In the genomic region with DNA sequence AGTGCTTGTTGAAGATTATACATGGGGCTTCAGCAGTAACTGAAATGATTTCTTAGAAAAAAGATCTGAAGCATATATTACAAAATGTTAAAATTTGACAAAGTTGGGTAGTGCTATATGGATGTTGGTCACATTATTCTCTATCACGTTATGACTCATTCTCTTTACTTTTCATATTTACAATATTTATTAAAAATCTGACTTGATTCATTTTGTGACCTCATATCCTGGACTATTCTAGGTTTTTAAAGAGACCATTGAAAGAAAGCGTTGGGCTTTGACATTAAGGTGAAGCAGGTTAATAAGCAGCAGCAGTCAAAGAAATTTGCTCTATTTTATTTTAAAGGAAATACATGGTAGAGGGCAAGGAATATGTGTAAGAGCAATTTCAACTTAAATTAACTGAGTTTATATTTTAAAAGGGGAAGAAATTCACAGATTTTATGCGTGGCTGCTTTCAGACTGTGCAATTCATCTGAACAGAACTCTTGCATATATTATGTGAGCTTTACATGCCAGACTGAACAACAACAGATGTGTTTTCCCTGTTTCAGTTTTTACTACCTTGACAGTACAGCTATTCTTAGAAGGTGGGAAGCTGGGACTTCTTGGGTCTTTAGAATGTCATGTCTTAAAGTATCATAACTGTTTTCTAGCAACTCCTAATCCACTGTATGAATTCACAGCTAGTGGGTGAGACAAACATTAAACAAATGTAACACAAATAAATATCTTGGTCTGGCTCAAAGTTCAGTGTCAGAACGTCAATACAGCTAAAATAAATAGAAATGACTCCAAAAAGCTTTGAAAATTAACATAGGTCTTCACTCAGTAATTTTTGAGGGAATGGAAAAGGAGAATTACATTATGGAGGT, we compare ENCODE assay signal across 1 cellular context.
TF ChIP-seq lines count a peak whose summit lies in the region.

No MANE protein-coding gene starts in this region.

TF ChIP-seq in HepG2, 621 proteins besides CTCF, POLR2A, EP300 and RAD21 (continued from another document and continues in another):
- TF ChIP-seq, protein P1, sequence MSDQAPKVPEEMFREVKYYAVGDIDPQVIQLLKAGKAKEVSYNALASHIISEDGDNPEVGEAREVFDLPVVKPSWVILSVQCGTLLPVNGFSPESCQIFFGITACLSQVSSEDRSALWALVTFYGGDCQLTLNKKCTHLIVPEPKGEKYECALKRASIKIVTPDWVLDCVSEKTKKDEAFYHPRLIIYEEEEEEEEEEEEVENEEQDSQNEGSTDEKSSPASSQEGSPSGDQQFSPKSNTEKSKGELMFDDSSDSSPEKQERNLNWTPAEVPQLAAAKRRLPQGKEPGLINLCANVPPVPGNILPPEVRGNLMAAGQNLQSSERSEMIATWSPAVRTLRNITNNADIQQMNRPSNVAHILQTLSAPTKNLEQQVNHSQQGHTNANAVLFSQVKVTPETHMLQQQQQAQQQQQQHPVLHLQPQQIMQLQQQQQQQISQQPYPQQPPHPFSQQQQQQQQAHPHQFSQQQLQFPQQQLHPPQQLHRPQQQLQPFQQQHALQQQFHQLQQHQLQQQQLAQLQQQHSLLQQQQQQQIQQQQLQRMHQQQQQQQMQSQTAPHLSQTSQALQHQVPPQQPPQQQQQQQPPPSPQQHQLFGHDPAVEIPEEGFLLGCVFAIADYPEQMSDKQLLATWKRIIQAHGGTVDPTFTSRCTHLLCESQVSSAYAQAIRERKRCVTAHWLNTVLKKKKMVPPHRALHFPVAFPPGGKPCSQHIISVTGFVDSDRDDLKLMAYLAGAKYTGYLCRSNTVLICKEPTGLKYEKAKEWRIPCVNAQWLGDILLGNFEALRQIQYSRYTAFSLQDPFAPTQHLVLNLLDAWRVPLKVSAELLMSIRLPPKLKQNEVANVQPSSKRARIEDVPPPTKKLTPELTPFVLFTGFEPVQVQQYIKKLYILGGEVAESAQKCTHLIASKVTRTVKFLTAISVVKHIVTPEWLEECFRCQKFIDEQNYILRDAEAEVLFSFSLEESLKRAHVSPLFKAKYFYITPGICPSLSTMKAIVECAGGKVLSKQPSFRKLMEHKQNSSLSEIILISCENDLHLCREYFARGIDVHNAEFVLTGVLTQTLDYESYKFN (CRISPR knock-in tag; conservative IDR thresholded peaks at IDR 0.05), result peak; percentile 89
- TF ChIP-seq ZNF317 (CRISPR knock-in tag; IDR thresholded peaks at IDR 0.05), result no peak
- no peak for TF ChIP-seq ZNF260 (CRISPR knock-in tag; IDR thresholded peaks at IDR 0.05; ENCODE audit: borderline replicate concordance, low read depth)
- TF ChIP-seq, protein P2, sequence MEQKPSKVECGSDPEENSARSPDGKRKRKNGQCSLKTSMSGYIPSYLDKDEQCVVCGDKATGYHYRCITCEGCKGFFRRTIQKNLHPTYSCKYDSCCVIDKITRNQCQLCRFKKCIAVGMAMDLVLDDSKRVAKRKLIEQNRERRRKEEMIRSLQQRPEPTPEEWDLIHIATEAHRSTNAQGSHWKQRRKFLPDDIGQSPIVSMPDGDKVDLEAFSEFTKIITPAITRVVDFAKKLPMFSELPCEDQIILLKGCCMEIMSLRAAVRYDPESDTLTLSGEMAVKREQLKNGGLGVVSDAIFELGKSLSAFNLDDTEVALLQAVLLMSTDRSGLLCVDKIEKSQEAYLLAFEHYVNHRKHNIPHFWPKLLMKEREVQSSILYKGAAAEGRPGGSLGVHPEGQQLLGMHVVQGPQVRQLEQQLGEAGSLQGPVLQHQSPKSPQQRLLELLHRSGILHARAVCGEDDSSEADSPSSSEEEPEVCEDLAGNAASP (CRISPR knock-in tag; IDR thresholded peaks at IDR 0.05; ENCODE audit: borderline replicate concordance), result no peak
- TF ChIP-seq KDM5A (IDR thresholded peaks at IDR 0.05; ENCODE audit: borderline replicate concordance, low read length), result no peak
- no peak for TF ChIP-seq YEATS2 (CRISPR knock-in tag; IDR thresholded peaks at IDR 0.05; ENCODE audit: borderline replicate concordance)
- no peak for TF ChIP-seq MTA1 (CRISPR knock-in tag; IDR thresholded peaks at IDR 0.05; ENCODE audit: borderline replicate concordance)
- no peak for TF ChIP-seq ZNF670 (CRISPR knock-in tag; IDR thresholded peaks at IDR 0.05; ENCODE audit: borderline replicate concordance)
- TF ChIP-seq ZNF644 (CRISPR knock-in tag; IDR thresholded peaks at IDR 0.05; ENCODE audit: low read depth), result no peak
- no peak for TF ChIP-seq ZNF292 (CRISPR knock-in tag; IDR thresholded peaks at IDR 0.05; ENCODE audit: borderline replicate concordance, low read depth)
- no peak for TF ChIP-seq NCOA5 (CRISPR knock-in tag; IDR thresholded peaks at IDR 0.05)
- TF ChIP-seq ZNF615 (CRISPR knock-in tag; IDR thresholded peaks at IDR 0.05; ENCODE audit: borderline replicate concordance), result no peak
- TF ChIP-seq RBM22 (optimal IDR thresholded peaks at IDR 0.05; ENCODE audit: low read length), result no peak
- TF ChIP-seq, protein P3, sequence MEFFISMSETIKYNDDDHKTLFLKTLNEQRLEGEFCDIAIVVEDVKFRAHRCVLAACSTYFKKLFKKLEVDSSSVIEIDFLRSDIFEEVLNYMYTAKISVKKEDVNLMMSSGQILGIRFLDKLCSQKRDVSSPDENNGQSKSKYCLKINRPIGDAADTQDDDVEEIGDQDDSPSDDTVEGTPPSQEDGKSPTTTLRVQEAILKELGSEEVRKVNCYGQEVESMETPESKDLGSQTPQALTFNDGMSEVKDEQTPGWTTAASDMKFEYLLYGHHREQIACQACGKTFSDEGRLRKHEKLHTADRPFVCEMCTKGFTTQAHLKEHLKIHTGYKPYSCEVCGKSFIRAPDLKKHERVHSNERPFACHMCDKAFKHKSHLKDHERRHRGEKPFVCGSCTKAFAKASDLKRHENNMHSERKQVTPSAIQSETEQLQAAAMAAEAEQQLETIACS (CRISPR knock-in tag; IDR thresholded peaks at IDR 0.05), result no peak
- TF ChIP-seq ZNF274 (CRISPR knock-in tag; IDR thresholded peaks at IDR 0.05), result no peak
- TF ChIP-seq, protein P4, sequence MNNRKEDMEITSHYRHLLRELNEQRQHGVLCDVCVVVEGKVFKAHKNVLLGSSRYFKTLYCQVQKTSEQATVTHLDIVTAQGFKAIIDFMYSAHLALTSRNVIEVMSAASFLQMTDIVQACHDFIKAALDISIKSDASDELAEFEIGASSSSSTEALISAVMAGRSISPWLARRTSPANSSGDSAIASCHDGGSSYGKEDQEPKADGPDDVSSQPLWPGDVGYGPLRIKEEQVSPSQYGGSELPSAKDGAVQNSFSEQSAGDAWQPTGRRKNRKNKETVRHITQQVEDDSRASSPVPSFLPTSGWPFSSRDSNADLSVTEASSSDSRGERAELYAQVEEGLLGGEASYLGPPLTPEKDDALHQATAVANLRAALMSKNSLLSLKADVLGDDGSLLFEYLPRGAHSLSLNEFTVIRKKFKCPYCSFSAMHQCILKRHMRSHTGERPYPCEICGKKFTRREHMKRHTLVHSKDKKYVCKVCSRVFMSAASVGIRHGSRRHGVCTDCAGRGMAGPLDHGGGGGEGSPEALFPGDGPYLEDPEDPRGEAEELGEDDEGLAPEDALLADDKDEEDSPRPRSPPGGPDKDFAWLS (CRISPR knock-in tag; IDR thresholded peaks at IDR 0.05; ENCODE audit: borderline replicate concordance), result no peak
- no peak for TF ChIP-seq ZNF878 (CRISPR knock-in tag; IDR thresholded peaks at IDR 0.05)
- TF ChIP-seq, protein P5, sequence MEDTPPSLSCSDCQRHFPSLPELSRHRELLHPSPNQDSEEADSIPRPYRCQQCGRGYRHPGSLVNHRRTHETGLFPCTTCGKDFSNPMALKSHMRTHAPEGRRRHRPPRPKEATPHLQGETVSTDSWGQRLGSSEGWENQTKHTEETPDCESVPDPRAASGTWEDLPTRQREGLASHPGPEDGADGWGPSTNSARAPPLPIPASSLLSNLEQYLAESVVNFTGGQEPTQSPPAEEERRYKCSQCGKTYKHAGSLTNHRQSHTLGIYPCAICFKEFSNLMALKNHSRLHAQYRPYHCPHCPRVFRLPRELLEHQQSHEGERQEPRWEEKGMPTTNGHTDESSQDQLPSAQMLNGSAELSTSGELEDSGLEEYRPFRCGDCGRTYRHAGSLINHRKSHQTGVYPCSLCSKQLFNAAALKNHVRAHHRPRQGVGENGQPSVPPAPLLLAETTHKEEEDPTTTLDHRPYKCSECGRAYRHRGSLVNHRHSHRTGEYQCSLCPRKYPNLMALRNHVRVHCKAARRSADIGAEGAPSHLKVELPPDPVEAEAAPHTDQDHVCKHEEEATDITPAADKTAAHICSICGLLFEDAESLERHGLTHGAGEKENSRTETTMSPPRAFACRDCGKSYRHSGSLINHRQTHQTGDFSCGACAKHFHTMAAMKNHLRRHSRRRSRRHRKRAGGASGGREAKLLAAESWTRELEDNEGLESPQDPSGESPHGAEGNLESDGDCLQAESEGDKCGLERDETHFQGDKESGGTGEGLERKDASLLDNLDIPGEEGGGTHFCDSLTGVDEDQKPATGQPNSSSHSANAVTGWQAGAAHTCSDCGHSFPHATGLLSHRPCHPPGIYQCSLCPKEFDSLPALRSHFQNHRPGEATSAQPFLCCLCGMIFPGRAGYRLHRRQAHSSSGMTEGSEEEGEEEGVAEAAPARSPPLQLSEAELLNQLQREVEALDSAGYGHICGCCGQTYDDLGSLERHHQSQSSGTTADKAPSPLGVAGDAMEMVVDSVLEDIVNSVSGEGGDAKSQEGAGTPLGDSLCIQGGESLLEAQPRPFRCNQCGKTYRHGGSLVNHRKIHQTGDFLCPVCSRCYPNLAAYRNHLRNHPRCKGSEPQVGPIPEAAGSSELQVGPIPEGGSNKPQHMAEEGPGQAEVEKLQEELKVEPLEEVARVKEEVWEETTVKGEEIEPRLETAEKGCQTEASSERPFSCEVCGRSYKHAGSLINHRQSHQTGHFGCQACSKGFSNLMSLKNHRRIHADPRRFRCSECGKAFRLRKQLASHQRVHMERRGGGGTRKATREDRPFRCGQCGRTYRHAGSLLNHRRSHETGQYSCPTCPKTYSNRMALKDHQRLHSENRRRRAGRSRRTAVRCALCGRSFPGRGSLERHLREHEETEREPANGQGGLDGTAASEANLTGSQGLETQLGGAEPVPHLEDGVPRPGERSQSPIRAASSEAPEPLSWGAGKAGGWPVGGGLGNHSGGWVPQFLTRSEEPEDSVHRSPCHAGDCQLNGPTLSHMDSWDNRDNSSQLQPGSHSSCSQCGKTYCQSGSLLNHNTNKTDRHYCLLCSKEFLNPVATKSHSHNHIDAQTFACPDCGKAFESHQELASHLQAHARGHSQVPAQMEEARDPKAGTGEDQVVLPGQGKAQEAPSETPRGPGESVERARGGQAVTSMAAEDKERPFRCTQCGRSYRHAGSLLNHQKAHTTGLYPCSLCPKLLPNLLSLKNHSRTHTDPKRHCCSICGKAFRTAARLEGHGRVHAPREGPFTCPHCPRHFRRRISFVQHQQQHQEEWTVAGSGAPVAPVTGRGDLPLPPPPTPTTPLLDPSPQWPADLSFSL (CRISPR knock-in tag; IDR thresholded peaks at IDR 0.05), result no peak
- no peak for TF ChIP-seq ZNF552 (CRISPR knock-in tag; IDR thresholded peaks at IDR 0.05; ENCODE audit: borderline replicate concordance)
- TF ChIP-seq, protein P6, sequence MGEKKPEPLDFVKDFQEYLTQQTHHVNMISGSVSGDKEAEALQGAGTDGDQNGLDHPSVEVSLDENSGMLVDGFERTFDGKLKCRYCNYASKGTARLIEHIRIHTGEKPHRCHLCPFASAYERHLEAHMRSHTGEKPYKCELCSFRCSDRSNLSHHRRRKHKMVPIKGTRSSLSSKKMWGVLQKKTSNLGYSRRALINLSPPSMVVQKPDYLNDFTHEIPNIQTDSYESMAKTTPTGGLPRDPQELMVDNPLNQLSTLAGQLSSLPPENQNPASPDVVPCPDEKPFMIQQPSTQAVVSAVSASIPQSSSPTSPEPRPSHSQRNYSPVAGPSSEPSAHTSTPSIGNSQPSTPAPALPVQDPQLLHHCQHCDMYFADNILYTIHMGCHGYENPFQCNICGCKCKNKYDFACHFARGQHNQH (CRISPR knock-in tag; IDR thresholded peaks at IDR 0.05), result no peak
- no peak for TF ChIP-seq U2AF1 (optimal IDR thresholded peaks at IDR 0.05; ENCODE audit: low read depth, low read length)
- TF ChIP-seq, protein P7, sequence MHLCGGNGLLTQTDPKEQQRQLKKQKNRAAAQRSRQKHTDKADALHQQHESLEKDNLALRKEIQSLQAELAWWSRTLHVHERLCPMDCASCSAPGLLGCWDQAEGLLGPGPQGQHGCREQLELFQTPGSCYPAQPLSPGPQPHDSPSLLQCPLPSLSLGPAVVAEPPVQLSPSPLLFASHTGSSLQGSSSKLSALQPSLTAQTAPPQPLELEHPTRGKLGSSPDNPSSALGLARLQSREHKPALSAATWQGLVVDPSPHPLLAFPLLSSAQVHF (CRISPR knock-in tag; IDR thresholded peaks at IDR 0.05), result no peak
- no peak for TF ChIP-seq ZSCAN9 (CRISPR knock-in tag; IDR thresholded peaks at IDR 0.05; ENCODE audit: borderline replicate concordance)
- TF ChIP-seq, protein P8, sequence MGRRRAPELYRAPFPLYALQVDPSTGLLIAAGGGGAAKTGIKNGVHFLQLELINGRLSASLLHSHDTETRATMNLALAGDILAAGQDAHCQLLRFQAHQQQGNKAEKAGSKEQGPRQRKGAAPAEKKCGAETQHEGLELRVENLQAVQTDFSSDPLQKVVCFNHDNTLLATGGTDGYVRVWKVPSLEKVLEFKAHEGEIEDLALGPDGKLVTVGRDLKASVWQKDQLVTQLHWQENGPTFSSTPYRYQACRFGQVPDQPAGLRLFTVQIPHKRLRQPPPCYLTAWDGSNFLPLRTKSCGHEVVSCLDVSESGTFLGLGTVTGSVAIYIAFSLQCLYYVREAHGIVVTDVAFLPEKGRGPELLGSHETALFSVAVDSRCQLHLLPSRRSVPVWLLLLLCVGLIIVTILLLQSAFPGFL (CRISPR knock-in tag; IDR thresholded peaks at IDR 0.05), result no peak
- TF ChIP-seq TEAD2 (CRISPR knock-in tag; IDR thresholded peaks at IDR 0.05), result no peak
- no peak for TF ChIP-seq ZNF17 (CRISPR knock-in tag; IDR thresholded peaks at IDR 0.05)
- TF ChIP-seq, protein P9, sequence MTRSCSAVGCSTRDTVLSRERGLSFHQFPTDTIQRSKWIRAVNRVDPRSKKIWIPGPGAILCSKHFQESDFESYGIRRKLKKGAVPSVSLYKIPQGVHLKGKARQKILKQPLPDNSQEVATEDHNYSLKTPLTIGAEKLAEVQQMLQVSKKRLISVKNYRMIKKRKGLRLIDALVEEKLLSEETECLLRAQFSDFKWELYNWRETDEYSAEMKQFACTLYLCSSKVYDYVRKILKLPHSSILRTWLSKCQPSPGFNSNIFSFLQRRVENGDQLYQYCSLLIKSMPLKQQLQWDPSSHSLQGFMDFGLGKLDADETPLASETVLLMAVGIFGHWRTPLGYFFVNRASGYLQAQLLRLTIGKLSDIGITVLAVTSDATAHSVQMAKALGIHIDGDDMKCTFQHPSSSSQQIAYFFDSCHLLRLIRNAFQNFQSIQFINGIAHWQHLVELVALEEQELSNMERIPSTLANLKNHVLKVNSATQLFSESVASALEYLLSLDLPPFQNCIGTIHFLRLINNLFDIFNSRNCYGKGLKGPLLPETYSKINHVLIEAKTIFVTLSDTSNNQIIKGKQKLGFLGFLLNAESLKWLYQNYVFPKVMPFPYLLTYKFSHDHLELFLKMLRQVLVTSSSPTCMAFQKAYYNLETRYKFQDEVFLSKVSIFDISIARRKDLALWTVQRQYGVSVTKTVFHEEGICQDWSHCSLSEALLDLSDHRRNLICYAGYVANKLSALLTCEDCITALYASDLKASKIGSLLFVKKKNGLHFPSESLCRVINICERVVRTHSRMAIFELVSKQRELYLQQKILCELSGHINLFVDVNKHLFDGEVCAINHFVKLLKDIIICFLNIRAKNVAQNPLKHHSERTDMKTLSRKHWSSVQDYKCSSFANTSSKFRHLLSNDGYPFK (CRISPR knock-in tag; IDR thresholded peaks at IDR 0.05; ENCODE audit: borderline replicate concordance), result no peak
- TF ChIP-seq, protein P10, sequence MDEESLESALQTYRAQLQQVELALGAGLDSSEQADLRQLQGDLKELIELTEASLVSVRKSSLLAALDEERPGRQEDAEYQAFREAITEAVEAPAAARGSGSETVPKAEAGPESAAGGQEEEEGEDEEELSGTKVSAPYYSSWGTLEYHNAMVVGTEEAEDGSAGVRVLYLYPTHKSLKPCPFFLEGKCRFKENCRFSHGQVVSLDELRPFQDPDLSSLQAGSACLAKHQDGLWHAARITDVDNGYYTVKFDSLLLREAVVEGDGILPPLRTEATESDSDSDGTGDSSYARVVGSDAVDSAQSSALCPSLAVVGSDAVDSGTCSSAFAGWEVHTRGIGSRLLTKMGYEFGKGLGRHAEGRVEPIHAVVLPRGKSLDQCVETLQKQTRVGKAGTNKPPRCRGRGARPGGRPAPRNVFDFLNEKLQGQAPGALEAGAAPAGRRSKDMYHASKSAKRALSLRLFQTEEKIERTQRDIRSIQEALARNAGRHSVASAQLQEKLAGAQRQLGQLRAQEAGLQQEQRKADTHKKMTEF (CRISPR knock-in tag; IDR thresholded peaks at IDR 0.05), result 0 out of 2 replicates have a peak, but pooled peaks have one; percentile 22
